Comparison of ENCODE assay signal across 1 cellular context in genomic region chr12:7907009-7907408, GRCh38.
TF ChIP-seq lines count a peak whose summit lies in the region.

No MANE protein-coding gene starts in this region.

TF ChIP-seq in HepG2, 621 proteins besides CTCF, POLR2A, EP300 and RAD21 (continued from another document and continues in another):
- TF ChIP-seq ZHX2 (IDR thresholded peaks at IDR 0.05; ENCODE audit: low read depth): no peak
- TF ChIP-seq ZHX2 (CRISPR knock-in tag; IDR thresholded peaks at IDR 0.05; ENCODE audit: borderline replicate concordance): no peak
- peak; percentile 73 for TF ChIP-seq CREM (IDR thresholded peaks at IDR 0.05)
- no peak for TF ChIP-seq CREM (CRISPR knock-in tag; IDR thresholded peaks at IDR 0.05)
- TF ChIP-seq ZNF879 (CRISPR knock-in tag; IDR thresholded peaks at IDR 0.05): no peak
- no peak for TF ChIP-seq ZNF17 (CRISPR knock-in tag; IDR thresholded peaks at IDR 0.05)
- 0 out of 2 replicates have a peak, but pooled peaks have one; percentile 55 for TF ChIP-seq ZKSCAN5 (CRISPR knock-in tag; IDR thresholded peaks at IDR 0.05)
- TF ChIP-seq SNAPC2 (CRISPR knock-in tag; IDR thresholded peaks at IDR 0.05): no peak
- TF ChIP-seq, protein P1, sequence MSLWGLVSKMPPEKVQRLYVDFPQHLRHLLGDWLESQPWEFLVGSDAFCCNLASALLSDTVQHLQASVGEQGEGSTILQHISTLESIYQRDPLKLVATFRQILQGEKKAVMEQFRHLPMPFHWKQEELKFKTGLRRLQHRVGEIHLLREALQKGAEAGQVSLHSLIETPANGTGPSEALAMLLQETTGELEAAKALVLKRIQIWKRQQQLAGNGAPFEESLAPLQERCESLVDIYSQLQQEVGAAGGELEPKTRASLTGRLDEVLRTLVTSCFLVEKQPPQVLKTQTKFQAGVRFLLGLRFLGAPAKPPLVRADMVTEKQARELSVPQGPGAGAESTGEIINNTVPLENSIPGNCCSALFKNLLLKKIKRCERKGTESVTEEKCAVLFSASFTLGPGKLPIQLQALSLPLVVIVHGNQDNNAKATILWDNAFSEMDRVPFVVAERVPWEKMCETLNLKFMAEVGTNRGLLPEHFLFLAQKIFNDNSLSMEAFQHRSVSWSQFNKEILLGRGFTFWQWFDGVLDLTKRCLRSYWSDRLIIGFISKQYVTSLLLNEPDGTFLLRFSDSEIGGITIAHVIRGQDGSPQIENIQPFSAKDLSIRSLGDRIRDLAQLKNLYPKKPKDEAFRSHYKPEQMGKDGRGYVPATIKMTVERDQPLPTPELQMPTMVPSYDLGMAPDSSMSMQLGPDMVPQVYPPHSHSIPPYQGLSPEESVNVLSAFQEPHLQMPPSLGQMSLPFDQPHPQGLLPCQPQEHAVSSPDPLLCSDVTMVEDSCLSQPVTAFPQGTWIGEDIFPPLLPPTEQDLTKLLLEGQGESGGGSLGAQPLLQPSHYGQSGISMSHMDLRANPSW (CRISPR knock-in tag; IDR thresholded peaks at IDR 0.05; ENCODE audit: borderline replicate concordance): peak; percentile 51; the same call in 1 of the 2 replicates
- TF ChIP-seq, protein P2, sequence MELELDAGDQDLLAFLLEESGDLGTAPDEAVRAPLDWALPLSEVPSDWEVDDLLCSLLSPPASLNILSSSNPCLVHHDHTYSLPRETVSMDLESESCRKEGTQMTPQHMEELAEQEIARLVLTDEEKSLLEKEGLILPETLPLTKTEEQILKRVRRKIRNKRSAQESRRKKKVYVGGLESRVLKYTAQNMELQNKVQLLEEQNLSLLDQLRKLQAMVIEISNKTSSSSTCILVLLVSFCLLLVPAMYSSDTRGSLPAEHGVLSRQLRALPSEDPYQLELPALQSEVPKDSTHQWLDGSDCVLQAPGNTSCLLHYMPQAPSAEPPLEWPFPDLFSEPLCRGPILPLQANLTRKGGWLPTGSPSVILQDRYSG (CRISPR knock-in tag; IDR thresholded peaks at IDR 0.05): no peak
- TF ChIP-seq ELF4 (CRISPR knock-in tag; IDR thresholded peaks at IDR 0.05; ENCODE audit: borderline replicate concordance): no peak
- 0 out of 2 replicates have a peak, but pooled peaks have one; percentile 53 for TF ChIP-seq ZNF430 (CRISPR knock-in tag; IDR thresholded peaks at IDR 0.05)
- TF ChIP-seq, protein P3, sequence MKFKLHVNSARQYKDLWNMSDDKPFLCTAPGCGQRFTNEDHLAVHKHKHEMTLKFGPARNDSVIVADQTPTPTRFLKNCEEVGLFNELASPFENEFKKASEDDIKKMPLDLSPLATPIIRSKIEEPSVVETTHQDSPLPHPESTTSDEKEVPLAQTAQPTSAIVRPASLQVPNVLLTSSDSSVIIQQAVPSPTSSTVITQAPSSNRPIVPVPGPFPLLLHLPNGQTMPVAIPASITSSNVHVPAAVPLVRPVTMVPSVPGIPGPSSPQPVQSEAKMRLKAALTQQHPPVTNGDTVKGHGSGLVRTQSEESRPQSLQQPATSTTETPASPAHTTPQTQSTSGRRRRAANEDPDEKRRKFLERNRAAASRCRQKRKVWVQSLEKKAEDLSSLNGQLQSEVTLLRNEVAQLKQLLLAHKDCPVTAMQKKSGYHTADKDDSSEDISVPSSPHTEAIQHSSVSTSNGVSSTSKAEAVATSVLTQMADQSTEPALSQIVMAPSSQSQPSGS (CRISPR knock-in tag; IDR thresholded peaks at IDR 0.05): peak; percentile 88
- 0 out of 2 replicates have a peak, but pooled peaks have one; percentile 41 for TF ChIP-seq FOXP1 (IDR thresholded peaks at IDR 0.05)
- TF ChIP-seq FOXP1 (CRISPR knock-in tag; IDR thresholded peaks at IDR 0.05): peak; percentile 78
- TF ChIP-seq, protein P4, sequence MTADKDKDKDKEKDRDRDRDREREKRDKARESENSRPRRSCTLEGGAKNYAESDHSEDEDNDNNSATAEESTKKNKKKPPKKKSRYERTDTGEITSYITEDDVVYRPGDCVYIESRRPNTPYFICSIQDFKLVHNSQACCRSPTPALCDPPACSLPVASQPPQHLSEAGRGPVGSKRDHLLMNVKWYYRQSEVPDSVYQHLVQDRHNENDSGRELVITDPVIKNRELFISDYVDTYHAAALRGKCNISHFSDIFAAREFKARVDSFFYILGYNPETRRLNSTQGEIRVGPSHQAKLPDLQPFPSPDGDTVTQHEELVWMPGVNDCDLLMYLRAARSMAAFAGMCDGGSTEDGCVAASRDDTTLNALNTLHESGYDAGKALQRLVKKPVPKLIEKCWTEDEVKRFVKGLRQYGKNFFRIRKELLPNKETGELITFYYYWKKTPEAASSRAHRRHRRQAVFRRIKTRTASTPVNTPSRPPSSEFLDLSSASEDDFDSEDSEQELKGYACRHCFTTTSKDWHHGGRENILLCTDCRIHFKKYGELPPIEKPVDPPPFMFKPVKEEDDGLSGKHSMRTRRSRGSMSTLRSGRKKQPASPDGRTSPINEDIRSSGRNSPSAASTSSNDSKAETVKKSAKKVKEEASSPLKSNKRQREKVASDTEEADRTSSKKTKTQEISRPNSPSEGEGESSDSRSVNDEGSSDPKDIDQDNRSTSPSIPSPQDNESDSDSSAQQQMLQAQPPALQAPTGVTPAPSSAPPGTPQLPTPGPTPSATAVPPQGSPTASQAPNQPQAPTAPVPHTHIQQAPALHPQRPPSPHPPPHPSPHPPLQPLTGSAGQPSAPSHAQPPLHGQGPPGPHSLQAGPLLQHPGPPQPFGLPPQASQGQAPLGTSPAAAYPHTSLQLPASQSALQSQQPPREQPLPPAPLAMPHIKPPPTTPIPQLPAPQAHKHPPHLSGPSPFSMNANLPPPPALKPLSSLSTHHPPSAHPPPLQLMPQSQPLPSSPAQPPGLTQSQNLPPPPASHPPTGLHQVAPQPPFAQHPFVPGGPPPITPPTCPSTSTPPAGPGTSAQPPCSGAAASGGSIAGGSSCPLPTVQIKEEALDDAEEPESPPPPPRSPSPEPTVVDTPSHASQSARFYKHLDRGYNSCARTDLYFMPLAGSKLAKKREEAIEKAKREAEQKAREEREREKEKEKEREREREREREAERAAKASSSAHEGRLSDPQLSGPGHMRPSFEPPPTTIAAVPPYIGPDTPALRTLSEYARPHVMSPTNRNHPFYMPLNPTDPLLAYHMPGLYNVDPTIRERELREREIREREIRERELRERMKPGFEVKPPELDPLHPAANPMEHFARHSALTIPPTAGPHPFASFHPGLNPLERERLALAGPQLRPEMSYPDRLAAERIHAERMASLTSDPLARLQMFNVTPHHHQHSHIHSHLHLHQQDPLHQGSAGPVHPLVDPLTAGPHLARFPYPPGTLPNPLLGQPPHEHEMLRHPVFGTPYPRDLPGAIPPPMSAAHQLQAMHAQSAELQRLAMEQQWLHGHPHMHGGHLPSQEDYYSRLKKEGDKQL (CRISPR knock-in tag; IDR thresholded peaks at IDR 0.05; ENCODE audit: low read depth): peak; percentile 68; the same call in 1 of the 2 replicates
- TF ChIP-seq, protein P5, sequence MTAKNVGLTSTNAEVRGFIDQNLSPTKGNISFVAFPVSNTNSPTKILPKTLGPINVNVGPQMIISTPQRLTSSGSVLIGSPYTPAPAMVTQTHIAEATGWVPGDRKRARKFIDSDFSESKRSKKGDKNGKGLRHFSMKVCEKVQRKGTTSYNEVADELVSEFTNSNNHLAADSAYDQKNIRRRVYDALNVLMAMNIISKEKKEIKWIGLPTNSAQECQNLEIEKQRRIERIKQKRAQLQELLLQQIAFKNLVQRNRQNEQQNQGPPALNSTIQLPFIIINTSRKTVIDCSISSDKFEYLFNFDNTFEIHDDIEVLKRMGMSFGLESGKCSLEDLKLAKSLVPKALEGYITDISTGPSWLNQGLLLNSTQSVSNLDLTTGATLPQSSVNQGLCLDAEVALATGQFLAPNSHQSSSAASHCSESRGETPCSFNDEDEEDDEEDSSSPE (CRISPR knock-in tag; IDR thresholded peaks at IDR 0.05): peak; percentile 43; the same call in 1 of the 2 replicates
- peak; percentile 61; the same call in 1 of the 2 replicates for TF ChIP-seq SALL1 (CRISPR knock-in tag; IDR thresholded peaks at IDR 0.05)
- peak; percentile 52; the same call in 1 of the 2 replicates for TF ChIP-seq ZNF24 (IDR thresholded peaks at IDR 0.05)
- TF ChIP-seq KLF6 (CRISPR knock-in tag; IDR thresholded peaks at IDR 0.05): no peak
- TF ChIP-seq ZNF235 (CRISPR knock-in tag; IDR thresholded peaks at IDR 0.05; ENCODE audit: borderline replicate concordance): no peak
- TF ChIP-seq HNF4A (CRISPR knock-in tag; IDR thresholded peaks at IDR 0.05): peak; percentile 67
- no peak for TF ChIP-seq HNRNPLL (IDR thresholded peaks at IDR 0.05; ENCODE audit: low read depth, low read length, poor library complexity, severe bottlenecking)
- peak; percentile 42; the same call in 1 of the 2 replicates for TF ChIP-seq KMT2B (CRISPR knock-in tag; IDR thresholded peaks at IDR 0.05)
- TF ChIP-seq JDP2 (CRISPR knock-in tag; IDR thresholded peaks at IDR 0.05; ENCODE audit: borderline replicate concordance): no peak
- TF ChIP-seq ZNF644 (CRISPR knock-in tag; IDR thresholded peaks at IDR 0.05; ENCODE audit: low read depth): peak; percentile 72
- peak; percentile 82 for TF ChIP-seq NR2F6 (IDR thresholded peaks at IDR 0.05)
- peak; percentile 76 for TF ChIP-seq NR2F6 (CRISPR knock-in tag; IDR thresholded peaks at IDR 0.05)
- peak; percentile 90 for TF ChIP-seq ISL2 (CRISPR knock-in tag; IDR thresholded peaks at IDR 0.05)
- TF ChIP-seq RBM22 (optimal IDR thresholded peaks at IDR 0.05; ENCODE audit: low read length): no peak
- TF ChIP-seq GMEB1 (CRISPR knock-in tag; IDR thresholded peaks at IDR 0.05; ENCODE audit: borderline replicate concordance): no peak
- TF ChIP-seq RBAK (CRISPR knock-in tag; IDR thresholded peaks at IDR 0.05): no peak
- TF ChIP-seq ZFP1 (CRISPR knock-in tag; IDR thresholded peaks at IDR 0.05): 0 out of 2 replicates have a peak, but pooled peaks have one; percentile 69
- TF ChIP-seq HOXA7 (CRISPR knock-in tag; IDR thresholded peaks at IDR 0.05): no peak
- TF ChIP-seq BRF2 (CRISPR knock-in tag; IDR thresholded peaks at IDR 0.05): no peak
- peak; percentile 67; the same call in 1 of the 2 replicates for TF ChIP-seq SP5 (CRISPR knock-in tag; IDR thresholded peaks at IDR 0.05; ENCODE audit: borderline replicate concordance, low read depth)
- peak; percentile 58; the same call in 1 of the 2 replicates for TF ChIP-seq CBX5 (CRISPR knock-in tag; IDR thresholded peaks at IDR 0.05; ENCODE audit: borderline replicate concordance)
- TF ChIP-seq ZNF160 (CRISPR knock-in tag; IDR thresholded peaks at IDR 0.05): no peak
- no peak for TF ChIP-seq ZNF263 (CRISPR knock-in tag; IDR thresholded peaks at IDR 0.05)
- TF ChIP-seq ZBTB42 (CRISPR knock-in tag; IDR thresholded peaks at IDR 0.05): no peak
- TF ChIP-seq DPF2 (CRISPR knock-in tag; IDR thresholded peaks at IDR 0.05; ENCODE audit: borderline replicate concordance, low read depth): peak; percentile 52; the same call in 1 of the 2 replicates
- no peak for TF ChIP-seq NFYC (CRISPR knock-in tag; IDR thresholded peaks at IDR 0.05)
